Comparison of ENCODE assay signal across 8 cellular contexts in genomic region chr6:52361945-52362442, GRCh38. TPM values are rescaled to one million over a fixed set of nuclear protein-coding genes. Genes with fewer than 3 reads are reported as not detected.
DNase-seq lines count a peak whose midpoint lies in the region; ATAC-seq and TF ChIP-seq lines count a peak whose summit lies in the region.

A gene with protein sequence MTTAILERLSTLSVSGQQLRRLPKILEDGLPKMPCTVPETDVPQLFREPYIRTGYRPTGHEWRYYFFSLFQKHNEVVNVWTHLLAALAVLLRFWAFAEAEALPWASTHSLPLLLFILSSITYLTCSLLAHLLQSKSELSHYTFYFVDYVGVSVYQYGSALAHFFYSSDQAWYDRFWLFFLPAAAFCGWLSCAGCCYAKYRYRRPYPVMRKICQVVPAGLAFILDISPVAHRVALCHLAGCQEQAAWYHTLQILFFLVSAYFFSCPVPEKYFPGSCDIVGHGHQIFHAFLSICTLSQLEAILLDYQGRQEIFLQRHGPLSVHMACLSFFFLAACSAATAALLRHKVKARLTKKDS (plus strand): TSS chr6:52362151. CDS start chr6:52403214, 41,063 bp downstream.

- no peaks in the 10 kb centered on the region for H3K9me3 ChIP-seq in OCI-LY7 (ENCODE audit: low read length)
- H3K9me3 ChIP-seq in esophagus (ENCODE audit: control insufficient read depth in 2 of 2, insufficient read depth in 1 of 2, low read depth in 1 of 2, low read length in 1 of 2): no peaks in the 10 kb centered on the region
- no peaks in the 10 kb centered on the region for H3K9me3 ChIP-seq in muscle layer of duodenum (ENCODE audit: control insufficient read depth in 1 of 2, low read length in 2 of 2)

- peaks cover 40% of the 10 kb centered on the region for H3K4me1 ChIP-seq in OCI-LY7 (ENCODE audit: insufficient read depth, low read length, poor library complexity, severe bottlenecking)
- peaks cover 0 to 5% of the 10 kb centered on the region in 2 donors for H3K4me1 ChIP-seq in esophagus (ENCODE audit: control insufficient read depth in 2 of 2, insufficient read depth in 2 of 2, low read length in 1 of 2)
- peaks cover 6 to 33% of the 10 kb centered on the region in 2 donors for H3K4me1 ChIP-seq in muscle layer of duodenum (ENCODE audit: control insufficient read depth in 1 of 2, insufficient read depth in 2 of 2, low read length in 2 of 2)

- no peaks in the 10 kb centered on the region for H3K36me3 ChIP-seq in OCI-LY7 (ENCODE audit: insufficient read depth, low read length)
- no peaks in the 10 kb centered on the region for H3K36me3 ChIP-seq in esophagus (ENCODE audit: control insufficient read depth in 2 of 2, insufficient read depth in 2 of 2, low read length in 1 of 2)
- H3K36me3 ChIP-seq in muscle layer of duodenum (ENCODE audit: control insufficient read depth in 1 of 2, insufficient read depth in 2 of 2, low read length in 2 of 2): no peaks in the 10 kb centered on the region

- POLR2A ChIA-PET in OCI-LY7 (lab: Charles Lee): interaction anchor here (0.5 to 2.3 kb wide), 16 partner anchors 9 to 298 kb away, joined by 3 to 34 read pairs (median 4); partner anchors contain the start of gene MCM3

- no peaks in the 10 kb centered on the region for H3K27me3 ChIP-seq in esophagus (ENCODE audit: control insufficient read depth in 1 of 2, insufficient read depth in 2 of 2, low read length in 2 of 2)
- no peaks in the 10 kb centered on the region for H3K27me3 ChIP-seq in muscle layer of duodenum (ENCODE audit: low read depth, low read length)

- WGBS in esophagus, 2 donors: 1% methylated on average over 26 to 69 of the region's 69 CpGs

- CTCF ChIA-PET in OCI-LY7 (lab: Charles Lee; ENCODE audit: unreplicated experiment): interaction anchor here (1.5 kb wide), 1 partner anchor 76 kb away, joined by 16 read pairs; the partner anchor contains the start of gene MCM3

- H3K4me3 ChIP-seq in OCI-LY7 (ENCODE audit: low read depth, low read length, poor library complexity, severe bottlenecking) (peak within 1 kb of the TSS; percentile 96), esophagus (ENCODE audit: low read depth in 1 of 2, low read length in 2 of 2) (peak within 1 kb of the TSS; percentile 78 to 85), muscle layer of duodenum (ENCODE audit: low read depth in 1 of 2, low read length in 2 of 2) (peak within 1 kb of the TSS; percentile 72 to 90)

- H4K20me1 ChIP-seq in OCI-LY7 (ENCODE audit: insufficient read depth, low read length): peaks cover 6% of the 10 kb centered on the region; the same call in 1 of the 2 replicates

- H3K9me2 ChIP-seq in OCI-LY7 (ENCODE audit: insufficient read depth, low read length): no peaks in the 10 kb centered on the region

- intact Hi-C loops in OCI-LY7 (cut with micrococcal nuclease; ENCODE audit: unreplicated experiment): loop anchor here (1.0 kb wide), 2 partner anchors 57 to 78 kb away; partner anchors contain the start of gene MCM3

- no TSS peak for BruUV-seq in OCI-LY7 (replicated peaks; lab: Mats Ljungman, UMichigan)

- peak within 1 kb of the TSS; percentile 38 for H3K27ac ChIP-seq in OCI-LY7 (ENCODE audit: low read depth, low read length, poor library complexity, severe bottlenecking)
- H3K27ac ChIP-seq in esophagus (ENCODE audit: low read depth in 2 of 2, low read length in 1 of 2): peak within 1 kb of the TSS; percentile 75 to 83
- H3K27ac ChIP-seq in muscle layer of duodenum (ENCODE audit: low read length): peak within 1 kb of the TSS; percentile 88

- H2AFZ ChIP-seq in OCI-LY7 (ENCODE audit: low read length): peak within 1 kb of the TSS; percentile 82

- peak; percentile 90 for DNase-seq in CD1c-positive myeloid dendritic cell (ENCODE audit: extremely low spot score)
- DNase-seq in OCI-LY7 (ENCODE audit: low spot score): peak; percentile 87
- peak; percentile 73 for DNase-seq in activated T-cell treated with anti-CD3 and anti-CD28 coated beads for 4 hours
- DNase-seq in stimulated activated CD8-positive, alpha-beta memory T cell treated with anti-CD3 and anti-CD28 coated beads, Interleukin-7, amount 100 ng/mL, for 1 hour (ENCODE audit: low read depth in 2 of 2): peak; percentile 58 to 69

- peak within 1 kb of the TSS; percentile 97 for H3K4me2 ChIP-seq in OCI-LY7 (ENCODE audit: low read length)

- no peak for TF ChIP-seq CTCF in OCI-LY7 (conservative IDR thresholded peaks at IDR 0.05; ENCODE audit: low read length)

- peaks cover 10% of the 10 kb centered on the region; the same call in 1 of the 2 replicates for H3K79me2 ChIP-seq in OCI-LY7 (ENCODE audit: insufficient read depth, low read depth, low read length)

- ATAC-seq in GM19372 (IDR thresholded peaks at IDR 0.05; ENCODE audit: low read depth, unreplicated experiment) (peak; percentile 78), HG03469 (IDR thresholded peaks at IDR 0.05; ENCODE audit: unreplicated experiment) (peak; percentile 63)

RNA-seq across cellular contexts. Expression of the gene that starts here (rescaled TPM):
- total RNA-seq in OCI-LY7 (2014; rRNA removed; shearing (Covaris generic)): 5.4 and 5.5 TPM in 2 replicates
- total RNA-seq in OCI-LY7 (2022): 6.2 and 7.8 TPM in 2 replicates
- polyA plus RNA-seq in esophagus: 1 to 10 TPM; 5.1 to 7.7 TPM

Comparison
In these comparisons a context has a peak if more than half of its experiments do, and no peak if none do; other contexts are left out.
1. Peak in every context shown above with its lines: DNase-seq, ATAC-seq, H3K4me3 ChIP-seq and H3K27ac ChIP-seq.
2. H3K27ac ChIP-seq: peak in every context shown above with its lines; median percentile 88 in muscle layer of duodenum; 79 in esophagus; 38 in OCI-LY7.